Comparison of ENCODE assay signal across 9 cellular contexts in genomic region chr9:27548055-27548741, GRCh38. TPM values are rescaled to one million over a fixed set of nuclear protein-coding genes. Genes with fewer than 3 reads are reported as not detected.
A peak's percentile ranks its signal among the peaks of the same experiment; 100 is the strongest.
DNase-seq lines count a peak whose midpoint lies in the region; TF ChIP-seq lines count a peak whose summit lies in the region.
"Had no signal": no experiment of that assay in that cellular context is flagged by ENCODE, and none has a peak within 500 bp of the region (broad histone marks: within the 10 kb centered on the region; RNA-seq: fewer than 3 reads in every experiment).

No MANE protein-coding gene starts in this region.

- peaks cover 22% of the 10 kb centered on the region for H3K36me3 Mint-ChIP-seq in activated naive CD4-positive, alpha-beta T cell treated with anti-CD3 and anti-CD28 coated beads for 36 hours (ENCODE audit: low read depth)

- no peak overlapping the region for H3K4me3 Mint-ChIP-seq in activated naive CD4-positive, alpha-beta T cell treated with anti-CD3 and anti-CD28 coated beads for 36 hours

- H3K27ac ChIP-seq in colonic mucosa, result no peak overlapping the region

- H3K27me3 Mint-ChIP-seq in activated naive CD4-positive, alpha-beta T cell treated with anti-CD3 and anti-CD28 coated beads for 36 hours (ENCODE audit: low read depth), result no peaks in the 10 kb centered on the region

- no peaks in the 10 kb centered on the region for H3K4me1 ChIP-seq in colonic mucosa

- no peak overlapping the region for H3K27ac Mint-ChIP-seq in activated naive CD4-positive, alpha-beta T cell treated with anti-CD3 and anti-CD28 coated beads for 36 hours

- H3K36me3 ChIP-seq in colonic mucosa, result no peaks in the 10 kb centered on the region

- CTCF ChIA-PET in activated naive CD4-positive, alpha-beta T cell treated with anti-CD3 and anti-CD28 coated beads for 36 hours (lab: Charles Lee), result interaction anchor here (0.6 to 5.8 kb wide), 5 partner anchors 14 to 215 kb away, joined by 3 to 31 read pairs (median 4); no protein-coding TSS in a partner anchor

- H3K9me3 ChIP-seq in colonic mucosa, result no peaks in the 10 kb centered on the region

- peak; percentile 38 for TF ChIP-seq CTCF in colonic mucosa (IDR thresholded peaks at IDR 0.05)

- no peak overlapping the region for H3K4me3 ChIP-seq in colonic mucosa

- no peak overlapping the region for H3K9ac ChIP-seq in colonic mucosa (ENCODE audit: low read depth in 2 of 2, low read length in 2 of 2)

- no peaks in the 10 kb centered on the region for H3K27me3 ChIP-seq in colonic mucosa

- DNase-seq in NCI-H2196 (lab: John Stamatoyannopoulos, UW; ENCODE audit: unreplicated experiment) (peak; percentile 29), NCI-H2196 treated with DMSO at 0.1 percent for 48 hours (lab: John Stamatoyannopoulos, UW; ENCODE audit: unreplicated experiment) (no peak), NCI-H2081 treated with DMSO at 0.1 percent for 48 hours (lab: John Stamatoyannopoulos, UW) (peak; percentile 7), colonic mucosa (no peak), midbrain (lab: John Stamatoyannopoulos, UW) (peak; percentile 78)
- DNase-seq in activated naive CD4-positive, alpha-beta T cell treated with anti-CD3 and anti-CD28 coated beads for 36 hours, result no peak
- DNase-seq in activated naive CD4-positive, alpha-beta T cell treated with anti-CD3 and anti-CD28 coated beads, Interleukin-2, amount 50 U/mL, for 16 hours, result no peak
- no peak for DNase-seq in effector CD4-positive, alpha-beta T cell

- H3K9me3 Mint-ChIP-seq in activated naive CD4-positive, alpha-beta T cell treated with anti-CD3 and anti-CD28 coated beads for 36 hours, result no peaks in the 10 kb centered on the region

- intact Hi-C loops in colonic mucosa (cut with DNase I), result loop anchor here (10.0 kb wide), 1 partner anchor 513 kb away; no protein-coding TSS in a partner anchor
- intact Hi-C loops in activated naive CD4-positive, alpha-beta T cell treated with anti-CD3 and anti-CD28 coated beads for 36 hours (cut with micrococcal nuclease), result loop anchor here (1.0 to 5.0 kb wide), 2 partner anchors 215 to 516 kb away; no protein-coding TSS in a partner anchor

- H3K4me1 Mint-ChIP-seq in activated naive CD4-positive, alpha-beta T cell treated with anti-CD3 and anti-CD28 coated beads for 36 hours (ENCODE audit: low read depth), result no peaks in the 10 kb centered on the region

RNA-seq across cellular contexts. Expression of gene MOB3B, which starts 18.6 kb away (rescaled TPM):
- 10 to 100 TPM; 35.8 to 39.6 TPM for total RNA-seq in colonic mucosa
- 1 to 10 TPM; 3.0 to 3.2 TPM for total RNA-seq in activated naive CD4-positive, alpha-beta T cell treated with anti-CD3 and anti-CD28 coated beads for 36 hours

RNA-seq across cellular contexts. Expression of gene IFNK, which starts 24.1 kb away (rescaled TPM):
- not detected for total RNA-seq in colonic mucosa
- under 1 TPM in 1 of 2 experiments, not detected in 1; 0.24 TPM for total RNA-seq in activated naive CD4-positive, alpha-beta T cell treated with anti-CD3 and anti-CD28 coated beads for 36 hours
- total RNA-seq: activated CD8-positive, alpha-beta memory T cell treated with anti-CD3 and anti-CD28 coated beads for 36 hours had no signal

RNA-seq across cellular contexts. Expression of gene C9orf72, which starts 25.1 kb away (rescaled TPM):
- total RNA-seq in colonic mucosa, result 10 to 100 TPM in 1 of 2 donors, 1 to 10 TPM in 1; 8.0 to 14.0 TPM
- 10 to 100 TPM; 23.3 to 27.5 TPM for total RNA-seq in activated naive CD4-positive, alpha-beta T cell treated with anti-CD3 and anti-CD28 coated beads for 36 hours

Comparison
In these comparisons a context has a peak if more than half of its experiments do, and no peak if none do; other contexts are left out.
1. DNase-seq: peak in NCI-H2196 (single experiment), NCI-H2081 treated with DMSO at 0.1 percent for 48 hours (single experiment) and midbrain (single experiment); none in NCI-H2196 treated with DMSO at 0.1 percent for 48 hours (single experiment), colonic mucosa (single experiment), activated naive CD4-positive, alpha-beta T cell treated with anti-CD3 and anti-CD28 coated beads for 36 hours (single experiment), activated naive CD4-positive, alpha-beta T cell treated with anti-CD3 and anti-CD28 coated beads, Interleukin-2, amount 50 U/mL, for 16 hours (single experiment) and effector CD4-positive, alpha-beta T cell (single experiment).
2. RNA of gene MOB3B, which starts 18.6 kb away (total RNA-seq): 35.8 to 39.6 TPM in colonic mucosa; 3.0 to 3.2 TPM in activated naive CD4-positive, alpha-beta T cell treated with anti-CD3 and anti-CD28 coated beads for 36 hours; every median in the first group is over 4 times any median in the second.